Comparison of ENCODE assay signal across 1 cellular context in genomic region chr15:90095521-90095959, GRCh38.
A peak's percentile ranks its signal among the peaks of the same experiment; 100 is the strongest.
TF ChIP-seq lines count a peak whose summit lies in the region.

No MANE protein-coding gene starts in this region.

TF ChIP-seq in HepG2, 621 proteins besides CTCF, POLR2A, EP300 and RAD21 (continued from another document):
- TF ChIP-seq FOXO4 (CRISPR knock-in tag; conservative IDR thresholded peaks at IDR 0.05), result no peak
- TF ChIP-seq HNF4G (IDR thresholded peaks at IDR 0.05; ENCODE audit: borderline replicate concordance, low read depth, low read length), result no peak
- TF ChIP-seq HNF4G (CRISPR knock-in tag; IDR thresholded peaks at IDR 0.05; ENCODE audit: borderline replicate concordance, low read depth), result no peak
- peak; percentile 90 for TF ChIP-seq SKI (IDR thresholded peaks at IDR 0.05; ENCODE audit: partially characterized antibody)
- no peak for TF ChIP-seq SCMH1 (CRISPR knock-in tag; IDR thresholded peaks at IDR 0.05; ENCODE audit: borderline replicate concordance)
- no peak for TF ChIP-seq HOXA7 (CRISPR knock-in tag; IDR thresholded peaks at IDR 0.05)
- TF ChIP-seq KLF12 (CRISPR knock-in tag; IDR thresholded peaks at IDR 0.05; ENCODE audit: borderline replicate concordance), result no peak
- TF ChIP-seq ZBTB20 (CRISPR knock-in tag; IDR thresholded peaks at IDR 0.05; ENCODE audit: borderline replicate concordance, low read depth), result 0 out of 2 replicates have a peak, but pooled peaks have one; percentile 47
- TF ChIP-seq RXRA (CRISPR knock-in tag; IDR thresholded peaks at IDR 0.05), result peak; percentile 90
- no peak for TF ChIP-seq PAX8 (CRISPR knock-in tag; IDR thresholded peaks at IDR 0.05; ENCODE audit: borderline replicate concordance)
- peak; percentile 63; the same call in 1 of the 2 replicates for TF ChIP-seq ZMYM3 (CRISPR knock-in tag; IDR thresholded peaks at IDR 0.05)
- no peak for TF ChIP-seq SSRP1 (CRISPR knock-in tag; IDR thresholded peaks at IDR 0.05)
- TF ChIP-seq BRCA1 (CRISPR knock-in tag; IDR thresholded peaks at IDR 0.05), result no peak
- TF ChIP-seq SAP130 (CRISPR knock-in tag; IDR thresholded peaks at IDR 0.05; ENCODE audit: low read depth), result peak; percentile 70
